ENCODE assay signal across 7 cellular contexts in genomic region chr9:42443414-42443813, GRCh38.
DNase-seq lines count a peak whose midpoint lies in the region; ATAC-seq and TF ChIP-seq lines count a peak whose summit lies in the region.
"Not testable (repeated sequence)": the region's sequence is repeated elsewhere in the genome, so short reads cannot be mapped to it uniquely, and the experiment has no call there.

No MANE protein-coding gene starts in this region.

- H3K36me3 ChIP-seq in mammary epithelial cell (ENCODE audit: insufficient read depth, low read length): not testable (repeated sequence)

- not testable (repeated sequence) for TF ChIP-seq CTCF in mammary epithelial cell (conservative IDR thresholded peaks at IDR 0.05 in 1 of 2, IDR thresholded peaks at IDR 0.05 in 1 of 2; ENCODE audit: extremely low read depth in 1 of 2, insufficient read depth in 1 of 2, low read depth in 1 of 2, low read length in 2 of 2)

- H3K4me3 ChIP-seq in mammary epithelial cell (replicated peaks in 1 of 3; ENCODE audit: insufficient read depth in 1 of 3, low read depth in 2 of 3, low read length in 3 of 3): not testable (repeated sequence)

- not testable (repeated sequence) for H3K27ac ChIP-seq in mammary epithelial cell (ENCODE audit: insufficient read depth, low read depth, low read length)

- intact Hi-C loops in mammary epithelial cell (cut with micrococcal nuclease): not testable (repeated sequence)

- not testable (repeated sequence) for H3K4me1 ChIP-seq in mammary epithelial cell (ENCODE audit: insufficient read depth, low read length)

- peak overlapping the region; percentile 50 for H2AFZ ChIP-seq in mammary epithelial cell (ENCODE audit: low read depth, low read length)

- H3K4me2 ChIP-seq in mammary epithelial cell (ENCODE audit: insufficient read depth, low read depth, low read length): not testable (repeated sequence)

- not testable (repeated sequence) for H3K27me3 ChIP-seq in mammary epithelial cell (ENCODE audit: insufficient read depth, low read length)

- DNase-seq in NOMO-1 treated with dmso at 0.1 percent for 144 hours (lab: John Stamatoyannopoulos, UW; ENCODE audit: unreplicated experiment): peak; percentile 69
- not testable (repeated sequence) for DNase-seq in mammary epithelial cell

- H3K79me2 ChIP-seq in mammary epithelial cell (ENCODE audit: insufficient read depth, low read length): not testable (repeated sequence)

- 39% methylated on average over 2 of the region's 2 CpGs for WGBS in mammary epithelial cell (ENCODE audit: low coverage, missing lambda C conversion rate)

- H3K9me3 ChIP-seq in mammary epithelial cell (replicated peaks; ENCODE audit: insufficient read depth, low read length): not testable (repeated sequence)

- in situ Hi-C loops in mammary epithelial cell (cut with MboI; ENCODE audit: low sequenced_read_pairs in 2 of 2): not testable (repeated sequence)

- ATAC-seq in GM18867 (IDR thresholded peaks at IDR 0.05; ENCODE audit: unreplicated experiment) (peak; percentile 81), GM19463 (IDR thresholded peaks at IDR 0.05; ENCODE audit: unreplicated experiment) (peak; percentile 64), GM21723 (IDR thresholded peaks at IDR 0.05; ENCODE audit: unreplicated experiment) (peak; percentile 76), HG02981 (IDR thresholded peaks at IDR 0.05; ENCODE audit: unreplicated experiment) (peak; percentile 73), HG03520 (IDR thresholded peaks at IDR 0.05; ENCODE audit: unreplicated experiment) (peak; percentile 67)

- CTCF ChIA-PET in mammary epithelial cell (lab: Charles Lee; ENCODE audit: low non-redundant PET): not testable (repeated sequence)

- H4K20me1 ChIP-seq in mammary epithelial cell (ENCODE audit: insufficient read depth, low read length): not testable (repeated sequence)

- not testable (repeated sequence) for BruUV-seq in mammary epithelial cell (replicated peaks; lab: Mats Ljungman, UMichigan)

- dilution Hi-C loops in mammary epithelial cell (cut with HindIII; ENCODE audit: low sequenced_read_pairs): not testable (repeated sequence)

- H3K9ac ChIP-seq in mammary epithelial cell (ENCODE audit: insufficient read depth, low read length): not testable (repeated sequence)
